1 cellular context compared by ENCODE assay signal in the genomic region with DNA sequence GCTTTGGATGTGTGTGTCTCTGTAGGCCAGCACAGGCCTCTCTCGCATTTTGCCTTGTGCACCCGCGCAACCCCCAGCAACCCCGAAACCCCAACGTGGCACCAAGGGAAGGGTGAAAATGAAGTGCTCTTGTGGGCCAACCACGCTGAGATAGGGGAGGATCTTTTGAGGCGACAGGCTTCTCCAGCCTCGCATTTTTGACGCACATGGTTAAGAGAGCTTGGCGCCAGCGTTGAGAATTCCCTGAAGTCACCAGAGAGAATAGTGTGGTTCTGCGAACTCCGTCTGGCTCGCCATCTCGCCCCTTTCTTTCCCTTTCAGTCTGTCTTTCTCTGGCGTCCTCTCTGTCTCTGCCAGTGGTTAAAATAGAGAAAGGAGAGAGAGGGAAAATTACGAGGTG.
TF ChIP-seq lines count a peak whose summit lies in the region.

No MANE protein-coding gene starts in this region.

TF ChIP-seq in SK-N-SH, 30 proteins besides CTCF, POLR2A, EP300 and RAD21 (continued from another document):
- TF ChIP-seq, protein P1, sequence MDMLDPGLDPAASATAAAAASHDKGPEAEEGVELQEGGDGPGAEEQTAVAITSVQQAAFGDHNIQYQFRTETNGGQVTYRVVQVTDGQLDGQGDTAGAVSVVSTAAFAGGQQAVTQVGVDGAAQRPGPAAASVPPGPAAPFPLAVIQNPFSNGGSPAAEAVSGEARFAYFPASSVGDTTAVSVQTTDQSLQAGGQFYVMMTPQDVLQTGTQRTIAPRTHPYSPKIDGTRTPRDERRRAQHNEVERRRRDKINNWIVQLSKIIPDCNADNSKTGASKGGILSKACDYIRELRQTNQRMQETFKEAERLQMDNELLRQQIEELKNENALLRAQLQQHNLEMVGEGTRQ (IDR thresholded peaks at IDR 0.05; ENCODE audit: borderline replicate concordance, low read depth, low read length) = no peak
- TF ChIP-seq JUND (IDR thresholded peaks at IDR 0.05) (no peak), TCF12 (IDR thresholded peaks at IDR 0.05) (no peak), TAF1 (IDR thresholded peaks at IDR 0.05; ENCODE audit: borderline replicate concordance, low read depth, low read length) (no peak)
